9 cellular contexts compared by ENCODE assay signal in the genomic region with DNA sequence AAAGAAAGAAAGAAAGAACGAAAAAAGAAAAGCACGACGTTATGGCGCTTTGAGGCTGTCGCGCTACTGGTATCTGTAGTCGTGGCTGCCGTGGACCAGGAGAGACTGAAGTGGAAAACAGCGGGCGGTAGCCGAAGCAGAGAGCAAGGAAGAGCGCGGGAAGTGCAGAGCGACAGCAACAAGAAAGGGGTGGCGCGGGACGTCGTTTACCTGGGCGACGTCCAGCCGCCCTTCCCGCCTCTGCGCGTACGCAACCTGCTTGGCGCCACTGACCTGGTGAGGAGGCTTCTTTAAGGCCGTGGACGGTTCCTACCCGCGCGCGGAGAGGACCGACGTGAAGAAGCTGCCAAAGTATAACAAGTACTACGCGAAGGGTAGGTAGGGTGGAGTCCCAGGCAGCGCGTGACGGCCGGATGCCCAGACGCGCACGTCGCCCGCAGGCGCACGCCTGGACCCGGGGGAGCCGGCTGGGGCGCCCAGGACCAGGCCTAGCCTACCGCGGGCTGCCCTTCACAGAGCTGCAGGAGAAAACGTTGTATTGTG. TPM values are rescaled to one million over a fixed set of nuclear protein-coding genes. Genes with fewer than 3 reads are reported as not detected.
DNase-seq lines count a peak whose midpoint lies in the region; ATAC-seq and TF ChIP-seq lines count a peak whose summit lies in the region.
"Had no signal": no experiment of that assay in that cellular context is flagged by ENCODE, and none has a peak within 500 bp of the region (broad histone marks: within the 10 kb centered on the region; RNA-seq: fewer than 3 reads in every experiment).

No MANE protein-coding gene starts in this region.

- H3K27me3 ChIP-seq in kidney epithelial cell (ENCODE audit: control insufficient read depth, insufficient read depth, low read length): no peaks in the 10 kb centered on the region

- H3K4me3 ChIP-seq in astrocyte of the cerebellum (ENCODE audit: low read depth, low read length) (peak overlapping the region; percentile 48), kidney epithelial cell (ENCODE audit: low read depth, low read length) (peak overlapping the region; percentile 55)

- peak; percentile 20 for DNase-seq in NCI-H146 (lab: John Stamatoyannopoulos, UW)
- DNase-seq in NCI-H146 treated with DMSO at 0.1 percent for 48 hours (lab: John Stamatoyannopoulos, UW; ENCODE audit: unreplicated experiment): no peak
- peak; percentile 17 to 86 (median 33) for DNase-seq in T-helper 2 cell
- DNase-seq in astrocyte of the cerebellum (ENCODE audit: low read depth): no peak
- DNase-seq in kidney epithelial cell (ENCODE audit: low read depth): no peak
- peak; percentile 15 to 39 (median 17) for DNase-seq in stimulated activated CD4-positive, alpha-beta T cell treated with anti-CD3 and anti-CD28 coated beads, TNF-alpha, amount 100 ng/mL, for 4 hours (ENCODE audit: low read depth in 3 of 3)
- no peak for DNase-seq in NCI-H1436 (lab: John Stamatoyannopoulos, UW)

- TF ChIP-seq CTCF in astrocyte of the cerebellum (IDR thresholded peaks at IDR 0.05; ENCODE audit: low read depth, low read length, missing control alignments) (no peak), kidney epithelial cell (IDR thresholded peaks at IDR 0.05; ENCODE audit: insufficient read depth, low read length, poor library complexity, severe bottlenecking) (no peak)

- peak; percentile 97 for ATAC-seq in HG03095 (IDR thresholded peaks at IDR 0.05; ENCODE audit: unreplicated experiment)

- no peaks in the 10 kb centered on the region for H3K36me3 ChIP-seq in kidney epithelial cell (ENCODE audit: control insufficient read depth, insufficient read depth, low read length)

- in situ Hi-C loops in astrocyte of the cerebellum (cut with HindIII; ENCODE audit: low sequenced_read_pairs): no loop called here

RNA-seq across cellular contexts. Expression of a gene that starts 15.4 kb away (rescaled TPM):
- 4.7 and 7.5 TPM in 2 replicates for total RNA-seq in kidney epithelial cell
- total RNA-seq: neural crest cell had no signal

Comparison
In these comparisons a context has a peak if more than half of its experiments do, and no peak if none do; other contexts are left out.
1. DNase-seq: peak in NCI-H146 (single experiment), T-helper 2 cell (5 of 5) and stimulated activated CD4-positive, alpha-beta T cell treated with anti-CD3 and anti-CD28 coated beads, TNF-alpha, amount 100 ng/mL, for 4 hours (3 of 3); none in NCI-H146 treated with DMSO at 0.1 percent for 48 hours (single experiment), astrocyte of the cerebellum (single experiment), kidney epithelial cell (single experiment) and NCI-H1436 (single experiment).